2 cellular contexts compared by ENCODE assay signal in the genomic region with DNA sequence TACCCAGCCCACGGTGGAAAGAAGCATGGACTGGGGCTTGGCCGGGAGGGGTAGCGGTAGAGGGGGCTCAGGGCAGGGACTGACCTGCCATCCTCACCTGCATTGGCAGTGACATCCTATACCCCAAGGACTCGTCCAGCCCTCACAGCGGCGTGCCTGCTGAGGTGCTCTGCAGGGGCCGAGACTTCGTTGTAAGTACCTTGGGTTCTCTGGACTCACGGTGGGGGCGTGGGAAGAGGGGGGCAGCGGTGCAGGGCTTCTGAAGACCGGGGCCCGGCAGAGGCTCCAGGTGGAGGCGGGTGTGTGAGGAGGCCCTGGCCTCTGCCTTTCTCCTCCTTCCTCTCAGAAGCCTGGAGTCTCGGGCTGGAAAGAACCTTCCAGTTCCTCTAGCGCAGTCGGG.
TF ChIP-seq lines count a peak whose summit lies in the region.

No MANE protein-coding gene starts in this region.

TF ChIP-seq in WTC11, 78 proteins besides CTCF, POLR2A, EP300 and RAD21:
- TF ChIP-seq ZNF263 (CRISPR knock-in tag; IDR thresholded peaks at IDR 0.05; ENCODE audit: low read depth) = no peak
- no peak for TF ChIP-seq IRF2 (CRISPR knock-in tag; IDR thresholded peaks at IDR 0.05; ENCODE audit: borderline replicate concordance, low read depth)
- TF ChIP-seq, protein P1, sequence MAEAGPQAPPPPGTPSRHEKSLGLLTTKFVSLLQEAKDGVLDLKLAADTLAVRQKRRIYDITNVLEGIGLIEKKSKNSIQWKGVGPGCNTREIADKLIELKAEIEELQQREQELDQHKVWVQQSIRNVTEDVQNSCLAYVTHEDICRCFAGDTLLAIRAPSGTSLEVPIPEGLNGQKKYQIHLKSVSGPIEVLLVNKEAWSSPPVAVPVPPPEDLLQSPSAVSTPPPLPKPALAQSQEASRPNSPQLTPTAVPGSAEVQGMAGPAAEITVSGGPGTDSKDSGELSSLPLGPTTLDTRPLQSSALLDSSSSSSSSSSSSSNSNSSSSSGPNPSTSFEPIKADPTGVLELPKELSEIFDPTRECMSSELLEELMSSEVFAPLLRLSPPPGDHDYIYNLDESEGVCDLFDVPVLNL (CRISPR knock-in tag; IDR thresholded peaks at IDR 0.05; ENCODE audit: borderline replicate concordance, low read depth) = no peak
- no peak for TF ChIP-seq OVOL2 (CRISPR knock-in tag; IDR thresholded peaks at IDR 0.05; ENCODE audit: borderline replicate concordance)
- TF ChIP-seq ELF4 (CRISPR knock-in tag; IDR thresholded peaks at IDR 0.05; ENCODE audit: low read depth) = no peak
- TF ChIP-seq, protein P2, sequence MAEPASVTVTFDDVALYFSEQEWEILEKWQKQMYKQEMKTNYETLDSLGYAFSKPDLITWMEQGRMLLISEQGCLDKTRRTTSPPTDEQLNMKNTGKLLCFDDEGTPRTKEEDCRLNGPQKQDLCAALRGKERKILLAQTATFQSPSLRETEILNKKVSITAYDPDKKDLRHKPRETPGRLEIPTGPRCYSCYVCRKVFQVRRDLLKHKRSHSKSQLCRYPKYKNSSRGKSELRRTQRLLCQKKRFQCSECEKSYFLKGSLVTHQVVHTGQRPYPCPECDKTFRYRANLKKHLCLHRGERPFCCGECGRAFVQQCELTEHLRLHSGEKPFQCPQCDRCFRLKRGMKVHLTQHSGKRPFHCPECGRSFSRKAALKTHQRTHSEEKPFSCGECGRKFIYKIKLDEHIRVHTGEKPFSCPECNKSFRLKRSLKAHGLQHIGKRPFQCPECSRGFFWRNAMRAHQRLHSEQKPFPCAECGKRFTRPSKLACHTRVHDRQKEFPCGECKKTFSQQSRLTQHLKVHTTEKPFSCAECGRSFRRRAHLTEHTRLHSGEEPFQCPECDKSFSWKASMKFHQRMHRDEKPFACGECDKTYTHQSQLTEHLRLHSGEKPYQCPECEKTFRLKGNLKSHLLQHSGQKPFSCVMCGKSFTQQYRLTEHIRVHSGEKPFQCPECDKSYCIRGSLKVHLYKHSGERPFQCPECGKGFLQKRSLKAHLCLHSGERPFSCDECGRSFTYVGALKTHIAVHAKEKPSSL (CRISPR knock-in tag; conservative IDR thresholded peaks at IDR 0.05) = no peak
- TF ChIP-seq ZBTB21 (CRISPR knock-in tag; IDR thresholded peaks at IDR 0.05; ENCODE audit: borderline replicate concordance) = no peak
- TF ChIP-seq ZNF317 (CRISPR knock-in tag; IDR thresholded peaks at IDR 0.05; ENCODE audit: borderline replicate concordance, low read depth) = no peak
- TF ChIP-seq GRHL2 (CRISPR knock-in tag; IDR thresholded peaks at IDR 0.05; ENCODE audit: insufficient replicate concordance, severe bottlenecking) = no peak
- TF ChIP-seq NR3C1 (CRISPR knock-in tag; conservative IDR thresholded peaks at IDR 0.05; ENCODE audit: low read depth) = no peak
- no peak for TF ChIP-seq SP1 (CRISPR knock-in tag; conservative IDR thresholded peaks at IDR 0.05)

TF ChIP-seq in HepG2, 621 proteins besides CTCF, POLR2A, EP300 and RAD21:
- no peak for TF ChIP-seq KAT7 (CRISPR knock-in tag; IDR thresholded peaks at IDR 0.05; ENCODE audit: borderline replicate concordance)
